Comparison of ENCODE assay signal across 1 cellular context in the genomic region with DNA sequence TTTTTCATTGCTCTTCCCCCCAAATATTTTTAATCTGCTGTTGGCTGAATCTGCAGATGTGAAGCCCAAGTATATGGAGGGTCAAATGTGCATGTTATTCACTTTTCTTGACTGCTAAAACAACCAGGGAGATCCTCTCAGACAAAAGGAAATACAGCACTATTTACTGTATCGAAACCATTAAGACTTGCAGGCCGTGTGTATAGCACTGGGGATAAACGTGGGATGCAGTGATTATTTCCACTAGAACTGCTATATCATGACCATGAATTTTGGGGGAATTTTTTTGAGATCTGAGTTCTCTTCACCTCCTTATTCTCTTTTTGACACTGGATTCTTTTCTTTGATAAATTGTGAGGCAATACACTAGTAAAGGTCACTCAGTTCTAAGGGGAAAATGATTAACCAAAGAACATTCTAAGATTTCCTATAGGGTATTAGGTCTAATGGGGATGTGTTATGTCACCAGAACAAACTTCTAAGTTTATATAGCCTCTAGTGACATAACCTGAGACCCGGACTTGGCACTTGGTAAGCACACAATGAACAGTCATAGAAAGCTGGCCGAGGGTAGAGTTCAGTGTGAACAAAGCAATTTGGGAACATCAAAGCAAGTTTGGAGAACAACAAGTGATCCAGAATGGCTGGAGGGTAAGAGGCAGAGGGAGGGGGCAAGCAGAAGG.
TF ChIP-seq lines count a peak whose summit lies in the region.

No MANE protein-coding gene starts in this region.

TF ChIP-seq in liver, 16 proteins besides CTCF, POLR2A, EP300 and RAD21 (continued from another document):
- TF ChIP-seq, protein P1, sequence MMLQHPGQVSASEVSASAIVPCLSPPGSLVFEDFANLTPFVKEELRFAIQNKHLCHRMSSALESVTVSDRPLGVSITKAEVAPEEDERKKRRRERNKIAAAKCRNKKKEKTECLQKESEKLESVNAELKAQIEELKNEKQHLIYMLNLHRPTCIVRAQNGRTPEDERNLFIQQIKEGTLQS (IDR thresholded peaks at IDR 0.05) = peak; percentile 32
- TF ChIP-seq FOXA1 (IDR thresholded peaks at IDR 0.05) (no peak), HNF4A (conservative IDR thresholded peaks at IDR 0.05) (peak; percentile 97 to 98), RXRA (IDR thresholded peaks at IDR 0.05) (peak; percentile 96 to 98), EGR1 (IDR thresholded peaks at IDR 0.05; ENCODE audit: low read depth in 2 of 2) (peak; percentile 50 to 59)
